21 cellular contexts compared by ENCODE assay signal in genomic region chr14:68043752-68044151, GRCh38.
A peak's percentile ranks its signal among the peaks of the same experiment; 100 is the strongest.
DNase-seq lines count a peak whose midpoint lies in the region; ATAC-seq and TF ChIP-seq lines count a peak whose summit lies in the region.
"Had no signal": no experiment of that assay in that cellular context is flagged by ENCODE, and none has a peak within 500 bp of the region (broad histone marks: within the 10 kb centered on the region; RNA-seq: fewer than 3 reads in every experiment).

No MANE protein-coding gene starts in this region.

- H3K36me3 ChIP-seq in ascending aorta = no peaks in the 10 kb centered on the region
- H3K36me3 ChIP-seq in hepatocyte (replicated peaks; ENCODE audit: insufficient read depth, low read depth) = no peaks in the 10 kb centered on the region
- no peaks in the 10 kb centered on the region for H3K36me3 ChIP-seq in transverse colon
- H3K36me3 ChIP-seq: right atrium auricular region had no signal

- ATAC-seq in T-helper 17 cell = no peak
- ATAC-seq: left lobe of liver, SK-N-SH treated with all-trans-retinoic acid at 6 μM for 48 hours had no signal

- in situ Hi-C loops in transverse colon (cut with MboI; ENCODE audit: low pct_ligation_motif_present in 1 of 4, low pct_unique_long_range_greater_than_20kb in 1 of 4, low sequenced_read_pairs in 3 of 4) = no loop called here

- TF ChIP-seq POLR2A in transverse colon (IDR thresholded peaks at IDR 0.05) = no peak

- H3K27ac ChIP-seq in ascending aorta (peak overlapping the region; percentile 59 to 71), hepatocyte (peak overlapping the region; percentile 68), transverse colon (peak overlapping the region; percentile 22 to 86 (median 70))

- H3K9me3 ChIP-seq in ascending aorta (no peaks in the 10 kb centered on the region), hepatocyte (ENCODE audit: low read depth) (no peaks in the 10 kb centered on the region), transverse colon (no peaks in the 10 kb centered on the region), T-helper 17 cell (ENCODE audit: control insufficient read depth, low read length, poor library complexity, severe bottlenecking) (no peaks in the 10 kb centered on the region)
- H3K9me3 ChIP-seq: right atrium auricular region had no signal

- H3K4me2 ChIP-seq in hepatocyte = peak overlapping the region; percentile 14

- intact Hi-C loops in ascending aorta (cut with DNase I) (loop anchor here (5.0 kb wide), 1 partner anchor 89 kb away; no protein-coding TSS in a partner anchor), transverse colon (cut with DNase I; ENCODE audit: low total_unique reads) (no loop called here), posterior vena cava (cut with DNase I) (no loop called here)
- intact Hi-C loops in activated CD4-positive, alpha-beta memory T cell treated with anti-CD3 and anti-CD28 coated beads for 36 hours (cut with micrococcal nuclease) = no loop called here

- H3K36me3 Mint-ChIP-seq in osteocyte (ENCODE audit: unreplicated experiment) = no peaks in the 10 kb centered on the region
- H3K36me3 Mint-ChIP-seq in T-helper 17 cell (ENCODE audit: low read depth) = peaks cover 5% of the 10 kb centered on the region
- peaks cover 5% of the 10 kb centered on the region for H3K36me3 Mint-ChIP-seq in activated CD4-positive, alpha-beta memory T cell treated with anti-CD3 and anti-CD28 coated beads for 36 hours

- POLR2A ChIA-PET in activated CD4-positive, alpha-beta memory T cell treated with anti-CD3 and anti-CD28 coated beads for 36 hours (lab: Charles Lee) = no interaction called here

- no peaks in the 10 kb centered on the region for H3K79me2 ChIP-seq in hepatocyte

- H3K4me1 ChIP-seq in ascending aorta = peaks cover 7 to 26% of the 10 kb centered on the region in 2 donors
- H3K4me1 ChIP-seq in hepatocyte (ENCODE audit: insufficient read depth) = peaks cover 19% of the 10 kb centered on the region
- peaks cover 3 to 33% (median 10%) of the 10 kb centered on the region in 4 donors for H3K4me1 ChIP-seq in transverse colon
- H3K4me1 ChIP-seq: right atrium auricular region had no signal

- peaks cover 54% of the 10 kb centered on the region for H3K4me1 Mint-ChIP-seq in osteocyte (ENCODE audit: unreplicated experiment)
- H3K4me1 Mint-ChIP-seq in T-helper 17 cell = peaks cover 5% of the 10 kb centered on the region
- no peaks in the 10 kb centered on the region for H3K4me1 Mint-ChIP-seq in activated CD4-positive, alpha-beta memory T cell treated with anti-CD3 and anti-CD28 coated beads for 36 hours (ENCODE audit: low read depth)
- H3K4me1 Mint-ChIP-seq: activated CD4-positive, alpha-beta memory T cell treated with anti-CD3 and anti-CD28 coated beads, Interleukin-2, amount 10 ng/mL, durations not matched to agents 7 days and 5 days had no signal

- no peak for TF ChIP-seq EP300 in transverse colon (IDR thresholded peaks at IDR 0.05; ENCODE audit: low read depth)

- no peaks in the 10 kb centered on the region for H3K9me3 Mint-ChIP-seq in osteocyte (ENCODE audit: unreplicated experiment)
- no peaks in the 10 kb centered on the region for H3K9me3 Mint-ChIP-seq in activated CD4-positive, alpha-beta memory T cell treated with anti-CD3 and anti-CD28 coated beads for 36 hours
- H3K9me3 Mint-ChIP-seq: activated CD4-positive, alpha-beta memory T cell treated with anti-CD3 and anti-CD28 coated beads, Interleukin-2, amount 10 ng/mL, durations not matched to agents 7 days and 5 days had no signal

- H3K27ac Mint-ChIP-seq in osteocyte (ENCODE audit: unreplicated experiment) (peak overlapping the region; percentile 69), T-helper 17 cell (no peak overlapping the region)
- no peak overlapping the region for H3K27ac Mint-ChIP-seq in activated CD4-positive, alpha-beta memory T cell treated with anti-CD3 and anti-CD28 coated beads for 36 hours
- H3K27ac Mint-ChIP-seq: activated CD4-positive, alpha-beta memory T cell treated with anti-CD3 and anti-CD28 coated beads, Interleukin-2, amount 10 ng/mL, durations not matched to agents 7 days and 5 days; CD4-positive, CD25-positive, alpha-beta regulatory T cell had no signal

- no peaks in the 10 kb centered on the region for H3K27me3 Mint-ChIP-seq in osteocyte (ENCODE audit: unreplicated experiment)
- H3K27me3 Mint-ChIP-seq in T-helper 17 cell = no peaks in the 10 kb centered on the region
- H3K27me3 Mint-ChIP-seq in activated CD4-positive, alpha-beta memory T cell treated with anti-CD3 and anti-CD28 coated beads for 36 hours = no peaks in the 10 kb centered on the region
- H3K27me3 Mint-ChIP-seq: activated CD4-positive, alpha-beta memory T cell treated with anti-CD3 and anti-CD28 coated beads, Interleukin-2, amount 10 ng/mL, durations not matched to agents 7 days and 5 days; CD4-positive, CD25-positive, alpha-beta regulatory T cell had no signal

- H3K4me3 ChIP-seq in ascending aorta (no peak overlapping the region), hepatocyte (no peak overlapping the region), transverse colon (no peak overlapping the region)
- H3K4me3 ChIP-seq: right atrium auricular region had no signal

- DNase-seq in ascending aorta (ENCODE audit: low spot score in 2 of 2) (no peak), hepatocyte (ENCODE audit: low spot score) (no peak), osteocyte (ENCODE audit: extremely low spot score, unreplicated experiment) (no peak), transverse colon (no peak), T-helper 17 cell (no peak), HPDE6-E6E7 (ENCODE audit: extremely low spot score) (no peak), posterior vena cava (ENCODE audit: low spot score) (no peak)
- no peak for DNase-seq in activated CD4-positive, alpha-beta memory T cell treated with anti-CD3 and anti-CD28 coated beads for 36 hours
- DNase-seq: activated CD4-positive, alpha-beta memory T cell treated with anti-CD3 and anti-CD28 coated beads, Interleukin-2, amount 10 ng/mL, durations not matched to agents 7 days and 5 days; activated naive CD4-positive, alpha-beta T cell treated with Interleukin-2 at 50 U/mL for 16 hours; activated T-cell treated with anti-CD3 and anti-CD28 coated beads, Interleukin-2, amount 50 U/mL, for 1 hour; CD4-positive, CD25-positive, alpha-beta regulatory T cell; DMS153; GF-D8; glutamatergic neuron; NCI-H2081; NCI-H510A; nucleus accumbens had no signal

- H4K20me1 ChIP-seq in hepatocyte (ENCODE audit: insufficient read depth, poor library complexity, severe bottlenecking) = no peaks in the 10 kb centered on the region

- H3K4me3 Mint-ChIP-seq in osteocyte (ENCODE audit: unreplicated experiment) = no peak overlapping the region
- H3K4me3 Mint-ChIP-seq in T-helper 17 cell = no peak overlapping the region
- H3K4me3 Mint-ChIP-seq in activated CD4-positive, alpha-beta memory T cell treated with anti-CD3 and anti-CD28 coated beads for 36 hours = no peak overlapping the region
- H3K4me3 Mint-ChIP-seq: activated CD4-positive, alpha-beta memory T cell treated with anti-CD3 and anti-CD28 coated beads, Interleukin-2, amount 10 ng/mL, durations not matched to agents 7 days and 5 days; CD4-positive, CD25-positive, alpha-beta regulatory T cell had no signal

- CTCF ChIA-PET in activated CD4-positive, alpha-beta memory T cell treated with anti-CD3 and anti-CD28 coated beads for 36 hours (lab: Charles Lee) = no interaction called here

- no peak overlapping the region for H2AFZ ChIP-seq in hepatocyte

- H3K9me2 ChIP-seq in hepatocyte (replicated peaks; ENCODE audit: insufficient read depth) = no peaks in the 10 kb centered on the region

- TF ChIP-seq CTCF in ascending aorta (IDR thresholded peaks at IDR 0.05) (no peak), hepatocyte (IDR thresholded peaks at IDR 0.05; ENCODE audit: poor library complexity) (no peak), osteocyte (IDR thresholded peaks at IDR 0.05) (no peak), transverse colon (IDR thresholded peaks at IDR 0.05) (no peak)

- H3K27me3 ChIP-seq in ascending aorta = no peaks in the 10 kb centered on the region
- no peaks in the 10 kb centered on the region for H3K27me3 ChIP-seq in hepatocyte
- H3K27me3 ChIP-seq in transverse colon = no peaks in the 10 kb centered on the region
- H3K27me3 ChIP-seq: right atrium auricular region had no signal
